8 cellular contexts compared by ENCODE assay signal in genomic region chr3:186254676-186255665, GRCh38.
DNase-seq lines count a peak whose midpoint lies in the region; ATAC-seq and TF ChIP-seq lines count a peak whose summit lies in the region.

No MANE protein-coding gene starts in this region.

- ATAC-seq in GM18519 (IDR thresholded peaks at IDR 0.05; ENCODE audit: low FRiP score, unreplicated experiment) (peak; percentile 43), GM21825 (IDR thresholded peaks at IDR 0.05; ENCODE audit: unreplicated experiment) (peak; percentile 66)

- intact Hi-C loops in head of caudate nucleus (cut with DNase I), result loop anchor here (10.0 kb wide), 1 partner anchor 290 kb away; the partner anchor contains the start of gene CRYGS

- no peak overlapping the region for H3K4me3 ChIP-seq in NB4 (ENCODE audit: low read depth, low read length)

- TF ChIP-seq CTCF in NB4 (IDR thresholded peaks at IDR 0.05; ENCODE audit: low read depth, low read length), result no peak

- TF ChIP-seq POLR2A in NB4 (IDR thresholded peaks at IDR 0.05; ENCODE audit: extremely low read depth, insufficient read length), result no peak

- DNase-seq in NB4 (ENCODE audit: low read depth) (peak; percentile 94), head of caudate nucleus (peak in 41 of 42 donors; percentile 25 to 84 (median 53)), NCI-H1048 (lab: John Stamatoyannopoulos, UW) (no peak), D341Med (ENCODE audit: low spot score) (no peak), NCI-H2107 treated with DMSO at 0.1 percent for 48 hours (lab: John Stamatoyannopoulos, UW; ENCODE audit: unreplicated experiment) (no peak), NCI-H345 treated with DMSO at 0.1 percent for 48 hours (lab: John Stamatoyannopoulos, UW; ENCODE audit: unreplicated experiment) (no peak)

Comparison
In these comparisons a context has a peak if more than half of its experiments do, and no peak if none do; other contexts are left out.
1. DNase-seq: peak in NB4 (single experiment) and head of caudate nucleus (41 of 42); none in NCI-H1048 (single experiment), D341Med (single experiment), NCI-H2107 treated with DMSO at 0.1 percent for 48 hours (single experiment) and NCI-H345 treated with DMSO at 0.1 percent for 48 hours (single experiment).